Comparison of ENCODE assay signal across 8 cellular contexts in genomic region chr7:73865738-73866445, GRCh38. TPM values are rescaled to one million over a fixed set of nuclear protein-coding genes. Genes with fewer than 3 reads are reported as not detected.
A peak's percentile ranks its signal among the peaks of the same experiment; 100 is the strongest.
DNase-seq lines count a peak whose midpoint lies in the region; ATAC-seq and TF ChIP-seq lines count a peak whose summit lies in the region.

No MANE protein-coding gene starts in this region.

- TF ChIP-seq EP300 in stomach (IDR thresholded peaks at IDR 0.05): no peak

- H3K27me3 Mint-ChIP-seq in activated CD8-positive, alpha-beta T cell treated with anti-CD3 and anti-CD28 coated beads for 36 hours: no peaks in the 10 kb centered on the region

- H4K20me1 ChIP-seq in Loucy (ENCODE audit: insufficient read depth, low read length, poor library complexity, severe bottlenecking): no peaks in the 10 kb centered on the region

- H3K9me3 ChIP-seq in Loucy (ENCODE audit: insufficient read depth, low read depth, low read length) (no peaks in the 10 kb centered on the region), right cardiac atrium (ENCODE audit: control insufficient read depth, low read length) (no peaks in the 10 kb centered on the region), stomach (no peaks in the 10 kb centered on the region)

- H3F3A ChIP-seq in Loucy (ENCODE audit: low read depth): no peaks in the 10 kb centered on the region

- intact Hi-C loops in activated CD8-positive, alpha-beta T cell treated with anti-CD3 and anti-CD28 coated beads for 36 hours (cut with micrococcal nuclease): loop anchor here (10.0 kb wide), 1 partner anchor 159 kb away; the partner anchor contains the start of gene ELN
- intact Hi-C loops in right cardiac atrium (cut with DNase I) (loop anchor here (2.0 to 10.0 kb wide), 4 partner anchors 161 to 536 kb away; partner anchors contain the start of gene ELN (in 3 of the 4)), stomach (cut with DNase I; ENCODE audit: low total_unique reads) (loop anchor here (10.0 kb wide), 1 partner anchor 159 kb away; the partner anchor contains the start of gene ELN)

- peak; percentile 49 to 76 for DNase-seq in NCI-H524 (lab: John Stamatoyannopoulos, UW)
- DNase-seq in NCI-H524 treated with DMSO at 0.1 percent for 48 hours (lab: John Stamatoyannopoulos, UW): no peak
- DNase-seq in activated CD8-positive, alpha-beta T cell treated with anti-CD3 and anti-CD28 coated beads for 36 hours: peak; percentile 32
- peak; percentile 63 to 73 (median 69) for DNase-seq in right cardiac atrium
- DNase-seq in stomach: peak; percentile 41

- no peaks in the 10 kb centered on the region for H3K4me1 ChIP-seq in Loucy (ENCODE audit: insufficient read depth, low read length, poor library complexity, severe bottlenecking)
- H3K4me1 ChIP-seq in right cardiac atrium (ENCODE audit: control insufficient read depth, insufficient read depth, low read length): no peaks in the 10 kb centered on the region
- H3K4me1 ChIP-seq in stomach: peaks cover 14 to 25% (median 18%) of the 10 kb centered on the region in 4 donors

- H3K4me3 Mint-ChIP-seq in activated CD8-positive, alpha-beta T cell treated with anti-CD3 and anti-CD28 coated beads for 36 hours: no peak overlapping the region

- 71% methylated on average over 6 of the region's 6 CpGs for WGBS in right cardiac atrium
- 66 to 80% (median 75%) methylated on average over 3 to 6 of the region's 6 CpGs for WGBS in stomach, 5 donors

- no peaks in the 10 kb centered on the region for H3K36me3 Mint-ChIP-seq in activated CD8-positive, alpha-beta T cell treated with anti-CD3 and anti-CD28 coated beads for 36 hours (ENCODE audit: low read depth)

- H3K36me3 ChIP-seq in Loucy (ENCODE audit: insufficient read depth, low read length): no peaks in the 10 kb centered on the region
- no peaks in the 10 kb centered on the region for H3K36me3 ChIP-seq in stomach

- POLR2A ChIA-PET in activated CD8-positive, alpha-beta T cell treated with anti-CD3 and anti-CD28 coated beads for 36 hours (lab: Charles Lee): no interaction called here

- H3K27me3 ChIP-seq in Loucy (ENCODE audit: insufficient read depth, low read length, poor library complexity, severe bottlenecking) (no peaks in the 10 kb centered on the region), right cardiac atrium (ENCODE audit: control insufficient read depth, insufficient read depth) (no peaks in the 10 kb centered on the region), stomach (no peaks in the 10 kb centered on the region)

- no peak for TF ChIP-seq POLR2A in stomach (IDR thresholded peaks at IDR 0.05)

- no peak overlapping the region for H3K9ac ChIP-seq in Loucy (ENCODE audit: low read depth, low read length, poor library complexity, severe bottlenecking)

- ATAC-seq in activated CD8-positive, alpha-beta T cell treated with anti-CD3 and anti-CD28 coated beads for 36 hours: peak; percentile 56
- ATAC-seq in right cardiac atrium: peak; percentile 60 to 76
- ATAC-seq in HG02970 (IDR thresholded peaks at IDR 0.05; ENCODE audit: low FRiP score, unreplicated experiment): no peak
- no peak for ATAC-seq in HG03460 (IDR thresholded peaks at IDR 0.05; ENCODE audit: unreplicated experiment)

- no peaks in the 10 kb centered on the region for H3K9me3 Mint-ChIP-seq in activated CD8-positive, alpha-beta T cell treated with anti-CD3 and anti-CD28 coated beads for 36 hours

- no peaks in the 10 kb centered on the region for H3K4me1 Mint-ChIP-seq in activated CD8-positive, alpha-beta T cell treated with anti-CD3 and anti-CD28 coated beads for 36 hours (ENCODE audit: low read depth)

- CTCF ChIA-PET in activated CD8-positive, alpha-beta T cell treated with anti-CD3 and anti-CD28 coated beads for 36 hours (lab: Charles Lee): interaction anchor here (0.9 to 2.3 kb wide), 2 partner anchors 113 to 161 kb away, joined by 4 to 11 read pairs; no protein-coding TSS in a partner anchor

- no peaks in the 10 kb centered on the region for H3K9me2 ChIP-seq in Loucy (replicated peaks; ENCODE audit: low read depth, low read length)

- H3K79me2 ChIP-seq in Loucy (ENCODE audit: insufficient read depth, low read length): no peaks in the 10 kb centered on the region

- H3K27ac ChIP-seq in right cardiac atrium (ENCODE audit: low read length) (no peak overlapping the region), stomach (no peak overlapping the region)

- H3K27ac Mint-ChIP-seq in activated CD8-positive, alpha-beta T cell treated with anti-CD3 and anti-CD28 coated beads for 36 hours: no peak overlapping the region

- H3K4me2 ChIP-seq in Loucy (ENCODE audit: low read depth, low read length, poor library complexity, severe bottlenecking): no peak overlapping the region

- no peak overlapping the region for H2AFZ ChIP-seq in Loucy (ENCODE audit: low read length)

- TF ChIP-seq CTCF in Loucy (conservative IDR thresholded peaks at IDR 0.05; ENCODE audit: low read length) (peak; percentile 73), stomach (IDR thresholded peaks at IDR 0.05) (peak in 5 of 7 experiments; percentile 33 to 54 (median 52))
- TF ChIP-seq CTCF in activated CD8-positive, alpha-beta T cell treated with anti-CD3 and anti-CD28 coated beads for 36 hours (IDR thresholded peaks at IDR 0.05): peak; percentile 39

- H3K4me3 ChIP-seq in Loucy (ENCODE audit: low read length, poor library complexity, severe bottlenecking) (no peak overlapping the region), right cardiac atrium (ENCODE audit: low read length) (no peak overlapping the region), stomach (no peak overlapping the region)

RNA-seq across cellular contexts. Expression of gene TMEM270, which starts 4.9 kb away (rescaled TPM):
- not detected for total RNA-seq in activated CD8-positive, alpha-beta T cell treated with anti-CD3 and anti-CD28 coated beads for 36 hours
- total RNA-seq in right cardiac atrium (not detected), stomach (not detected)
- polyA plus RNA-seq in right cardiac atrium (not detected), stomach (not detected)

RNA-seq across cellular contexts. Expression of gene METTL27, which starts 23.6 kb away (rescaled TPM):
- not detected for total RNA-seq in activated CD8-positive, alpha-beta T cell treated with anti-CD3 and anti-CD28 coated beads for 36 hours
- under 1 TPM in 3 of 4 donors, not detected in 1; 0.48 to 0.64 (median 0.53) TPM for total RNA-seq in right cardiac atrium
- 0.38 TPM for polyA plus RNA-seq in right cardiac atrium
- 1 to 10 TPM in 2 of 5 donors, under 1 TPM in 1, not detected in 2; 0.87 to 4.8 (median 3.0) TPM for total RNA-seq in stomach
- polyA plus RNA-seq in stomach: under 1 TPM in 1 of 3 donors, not detected in 2; 0.80 TPM

RNA-seq across cellular contexts. Expression of gene CLDN4, which starts 35.1 kb away (rescaled TPM):
- under 1 TPM; 0.20 to 0.72 TPM for total RNA-seq in activated CD8-positive, alpha-beta T cell treated with anti-CD3 and anti-CD28 coated beads for 36 hours
- total RNA-seq in right cardiac atrium: under 1 TPM in 3 of 4 donors, not detected in 1; 0.09 to 0.23 (median 0.14) TPM
- not detected for polyA plus RNA-seq in right cardiac atrium
- total RNA-seq in stomach: 100 to 1,000 TPM in 1 of 5 donors, 10 to 100 TPM in 3, not detected in 1; 15.6 to 523 (median 17.3) TPM
- polyA plus RNA-seq in stomach: 10 to 100 TPM in 2 of 3 donors, 1 to 10 TPM in 1; 2.4 to 51.2 (median 36.1) TPM

Comparison
In these comparisons a context has a peak if more than half of its experiments do, and no peak if none do; other contexts are left out.
1. ATAC-seq: peak in activated CD8-positive, alpha-beta T cell treated with anti-CD3 and anti-CD28 coated beads for 36 hours (single experiment) and right cardiac atrium (2 of 2); none in HG02970 (single experiment) and HG03460 (single experiment).
2. Peak in every context shown above with its lines, with median percentiles within 50 percentile points of each other: CTCF ChIP-seq.